In genomic region chr14:22870811-22871199, GRCh38 we compare ENCODE assay signal across 8 cellular contexts. TPM values are rescaled to one million over a fixed set of nuclear protein-coding genes. Genes with fewer than 3 reads are reported as not detected.
DNase-seq lines count a peak whose midpoint lies in the region; ATAC-seq, FAIRE-seq and TF ChIP-seq lines count a peak whose summit lies in the region.

No MANE protein-coding gene starts in this region.

- peaks cover 6% of the 10 kb centered on the region for H3K27me3 Mint-ChIP-seq in activated CD8-positive, alpha-beta T cell treated with anti-CD3 and anti-CD28 coated beads, Interleukin-2, amount 10 ng/mL, durations not matched to agents 7 days and 5 days (ENCODE audit: low read depth)

- TF ChIP-seq POLR2A in A549 (IDR thresholded peaks at IDR 0.05; ENCODE audit: low read length): no peak

- POLR2A ChIA-PET in A549 (lab: Yijun Ruan, JAX): interaction anchor here (0.7 to 3.1 kb wide), 8 partner anchors 12 to 281 kb away, joined by 3 to 12 read pairs (median 4); partner anchors contain the start of genes DAD1, OXA1L, PRMT5 and RBM23
- POLR2A ChIA-PET in activated CD8-positive, alpha-beta T cell treated with anti-CD3 and anti-CD28 coated beads, Interleukin-2, amount 10 ng/mL, durations not matched to agents 7 days and 5 days (lab: Charles Lee): interaction anchor here (0.7 to 2.8 kb wide), 15 partner anchors 11 to 339 kb away, joined by 3 to 17 read pairs (median 3); partner anchors contain the start of genes MRPL52, OXA1L, PRMT5 and RBM23

- peaks cover 24% of the 10 kb centered on the region for H3K4me1 Mint-ChIP-seq in activated CD8-positive, alpha-beta T cell treated with anti-CD3 and anti-CD28 coated beads, Interleukin-2, amount 10 ng/mL, durations not matched to agents 7 days and 5 days (ENCODE audit: low read depth)

- 3% methylated on average over 1 of the region's 1 CpG for WGBS in A549 (ENCODE audit: missing lambda C conversion rate)

- peak in 1 of 2 experiments; percentile 25; a peak in 3 of 6 replicates for ATAC-seq in A549
- peak; percentile 29 for ATAC-seq in GM19372 (IDR thresholded peaks at IDR 0.05; ENCODE audit: low read depth, unreplicated experiment)
- ATAC-seq in HG03432 (IDR thresholded peaks at IDR 0.05; ENCODE audit: unreplicated experiment): peak; percentile 41
- peak; percentile 42 for ATAC-seq in activated CD8-positive, alpha-beta T cell treated with anti-CD3 and anti-CD28 coated beads, Interleukin-2, amount 10 ng/mL, durations not matched to agents 7 days and 5 days

- H3K27ac ChIP-seq in A549 (peak overlapping the region; percentile 94 to 98), substantia nigra (ENCODE audit: low read depth, low read length, poor library complexity, severe bottlenecking) (peak overlapping the region; percentile 92)

- peaks cover 19% of the 10 kb centered on the region for H3K36me3 Mint-ChIP-seq in activated CD8-positive, alpha-beta T cell treated with anti-CD3 and anti-CD28 coated beads, Interleukin-2, amount 10 ng/mL, durations not matched to agents 7 days and 5 days (ENCODE audit: low read depth)

- DNase-seq in A549 (ENCODE audit: low read depth in 1 of 2, low spot score in 1 of 2) (no peak), substantia nigra (lab: John Stamatoyannopoulos, UW) (no peak), NK-92 (lab: John Stamatoyannopoulos, UW; ENCODE audit: unreplicated experiment) (no peak)
- no peak for DNase-seq in activated CD8-positive, alpha-beta T cell treated with anti-CD3 and anti-CD28 coated beads, Interleukin-2, amount 10 ng/mL, durations not matched to agents 7 days and 5 days
- DNase-seq in activated CD4-positive, alpha-beta T cell treated with anti-CD3 and anti-CD28 coated beads, Interleukin-2, amount 50 U/mL, for 4 hours: no peak

- H3K4me3 ChIP-seq in A549: peak overlapping the region; percentile 78
- peak overlapping the region; percentile 84 for H3K4me3 ChIP-seq in iPS-15b (ENCODE audit: low read depth, low read length)

- H3K9ac ChIP-seq in iPS-15b (ENCODE audit: low read depth, low read length): no peak overlapping the region

- peaks cover under 1% of the 10 kb centered on the region for H3K36me3 ChIP-seq in iPS-15b (ENCODE audit: control insufficient read depth, insufficient read depth, low read length)

- no peaks in the 10 kb centered on the region for H3K9me3 Mint-ChIP-seq in activated CD8-positive, alpha-beta T cell treated with anti-CD3 and anti-CD28 coated beads, Interleukin-2, amount 10 ng/mL, durations not matched to agents 7 days and 5 days (ENCODE audit: insufficient read depth)

- H3K9me3 ChIP-seq in A549 (no peaks in the 10 kb centered on the region), iPS-15b (ENCODE audit: control insufficient read depth, insufficient read depth, low read length) (no peaks in the 10 kb centered on the region)

- peak overlapping the region; percentile 81 for H3K4me2 ChIP-seq in A549

- H3K27me3 ChIP-seq in iPS-15b (ENCODE audit: control insufficient read depth, insufficient read depth, low read length): no peaks in the 10 kb centered on the region

- H3K27ac Mint-ChIP-seq in activated CD8-positive, alpha-beta T cell treated with anti-CD3 and anti-CD28 coated beads, Interleukin-2, amount 10 ng/mL, durations not matched to agents 7 days and 5 days: peak overlapping the region; percentile 97

- CTCF ChIA-PET in A549 (lab: Yijun Ruan, JAX): interaction anchor here (0.8 to 23.1 kb wide), 8 partner anchors 10 to 315 kb away, joined by 3 to 368 read pairs (median 34); partner anchors contain the start of gene REM2
- CTCF ChIA-PET in activated CD8-positive, alpha-beta T cell treated with anti-CD3 and anti-CD28 coated beads, Interleukin-2, amount 10 ng/mL, durations not matched to agents 7 days and 5 days (lab: Charles Lee): interaction anchor here (0.7 to 6.7 kb wide), 16 partner anchors 14 to 957 kb away, joined by 3 to 152 read pairs (median 6); partner anchors contain the start of genes ACIN1, C14orf119, MRPL52 and REM2

- FAIRE-seq in A549 (lab: Jason Lieb, UNC): no peak

- H3K4me1 ChIP-seq in A549 (peaks cover 21% of the 10 kb centered on the region), iPS-15b (ENCODE audit: control insufficient read depth, insufficient read depth, low read length) (peaks cover 9% of the 10 kb centered on the region)

- no peak for TF ChIP-seq CTCF in A549 (IDR thresholded peaks at IDR 0.05)

- no peak for TF ChIP-seq RAD21 in A549 (conservative IDR thresholded peaks at IDR 0.05 in 1 of 2, IDR thresholded peaks at IDR 0.05 in 1 of 2)

- peak overlapping the region; percentile 83 for H3K4me3 Mint-ChIP-seq in activated CD8-positive, alpha-beta T cell treated with anti-CD3 and anti-CD28 coated beads, Interleukin-2, amount 10 ng/mL, durations not matched to agents 7 days and 5 days

- no peak for TF ChIP-seq EP300 in A549 (IDR thresholded peaks at IDR 0.05)

TF ChIP-seq in A549, 52 proteins besides CTCF, POLR2A, EP300 and RAD21:
- TF ChIP-seq JUN (IDR thresholded peaks at IDR 0.05) (no peak), ATOH8 (CRISPR knock-in tag; IDR thresholded peaks at IDR 0.05; ENCODE audit: low read depth) (no peak), TP53 (CRISPR knock-in tag; IDR thresholded peaks at IDR 0.05) (no peak), HOXA7 (CRISPR knock-in tag; IDR thresholded peaks at IDR 0.05) (no peak), ESRRA (IDR thresholded peaks at IDR 0.05; ENCODE audit: borderline replicate concordance, low read length) (no peak)
- TF ChIP-seq, protein P1, sequence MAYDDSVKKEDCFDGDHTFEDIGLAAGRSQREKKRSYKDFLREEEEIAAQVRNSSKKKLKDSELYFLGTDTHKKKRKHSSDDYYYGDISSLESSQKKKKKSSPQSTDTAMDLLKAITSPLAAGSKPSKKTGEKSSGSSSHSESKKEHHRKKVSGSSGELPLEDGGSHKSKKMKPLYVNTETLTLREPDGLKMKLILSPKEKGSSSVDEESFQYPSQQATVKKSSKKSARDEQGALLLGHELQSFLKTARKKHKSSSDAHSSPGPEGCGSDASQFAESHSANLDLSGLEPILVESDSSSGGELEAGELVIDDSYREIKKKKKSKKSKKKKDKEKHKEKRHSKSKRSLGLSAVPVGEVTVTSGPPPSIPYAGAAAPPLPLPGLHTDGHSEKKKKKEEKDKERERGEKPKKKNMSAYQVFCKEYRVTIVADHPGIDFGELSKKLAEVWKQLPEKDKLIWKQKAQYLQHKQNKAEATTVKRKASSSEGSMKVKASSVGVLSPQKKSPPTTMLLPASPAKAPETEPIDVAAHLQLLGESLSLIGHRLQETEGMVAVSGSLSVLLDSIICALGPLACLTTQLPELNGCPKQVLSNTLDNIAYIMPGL (CRISPR knock-in tag; IDR thresholded peaks at IDR 0.05; ENCODE audit: borderline replicate concordance): no peak

RNA-seq across cellular contexts. Expression of gene LRP10, which starts 0.7 kb away (rescaled TPM):
- polyA plus RNA-seq in A549 (2011; rRNA removed) (74.3 and 99.6 TPM in 2 replicates), A549 (2017; fragmentation: RNase III; extraction: RNeasy Plus Mini Kit Qiagen cat#74134 plus additional on column Dnase treatment) (45.5 to 62.9 TPM (median 57.2 TPM) in 3 replicates)
- polyA plus RNA-seq in A549 (2012; cell fraction: cytosol; rRNA removed): 56.1 and 79.2 TPM in 2 replicates
- 93.7 and 133 TPM in 2 replicates for polyA plus RNA-seq in A549 (2012; cell fraction: nucleus; rRNA removed)
- polyA minus RNA-seq in A549 (2011; rRNA and poly(A)+ RNA removed): 129 and 185 TPM in 2 replicates
- 10 to 100 TPM; 37.1 to 40.7 TPM for total RNA-seq in activated CD8-positive, alpha-beta T cell treated with anti-CD3 and anti-CD28 coated beads, Interleukin-2, amount 10 ng/mL, durations not matched to agents 7 days and 5 days

RNA-seq across cellular contexts. Expression of gene REM2, which starts 12.2 kb away (rescaled TPM):
- polyA plus RNA-seq in A549 (2011; rRNA removed): 0.29 and 0.31 TPM in 2 replicates
- polyA plus RNA-seq in A549 (2012; cell fraction: cytosol; rRNA removed): 0.21 and 0.30 TPM in 2 replicates
- 0.96 and 1.3 TPM in 2 replicates for polyA plus RNA-seq in A549 (2012; cell fraction: nucleus; rRNA removed)
- polyA plus RNA-seq in A549 (2017; fragmentation: RNase III; extraction: RNeasy Plus Mini Kit Qiagen cat#74134 plus additional on column Dnase treatment): 0.23 to 0.46 TPM (median 0.29 TPM) in 3 replicates
- 0.39 TPM in 1 of 2 replicates, not detected in the other for polyA minus RNA-seq in A549 (2011; rRNA and poly(A)+ RNA removed)
- total RNA-seq in activated CD8-positive, alpha-beta T cell treated with anti-CD3 and anti-CD28 coated beads, Interleukin-2, amount 10 ng/mL, durations not matched to agents 7 days and 5 days: under 1 TPM; 0.21 to 0.61 TPM

RNA-seq across cellular contexts. Expression of gene MMP14, which starts 34.4 kb away (rescaled TPM):
- polyA plus RNA-seq in A549 (2011; rRNA removed): 1.9 and 2.5 TPM in 2 replicates
- 1.9 TPM in 2 replicates for polyA plus RNA-seq in A549 (2012; cell fraction: cytosol; rRNA removed)
- 13.2 and 13.8 TPM in 2 replicates for polyA plus RNA-seq in A549 (2012; cell fraction: nucleus; rRNA removed)
- 1.1 to 2.0 TPM (median 1.5 TPM) in 3 replicates for polyA plus RNA-seq in A549 (2017; fragmentation: RNase III; extraction: RNeasy Plus Mini Kit Qiagen cat#74134 plus additional on column Dnase treatment)
- 1.7 and 2.3 TPM in 2 replicates for polyA minus RNA-seq in A549 (2011; rRNA and poly(A)+ RNA removed)
- total RNA-seq in activated CD8-positive, alpha-beta T cell treated with anti-CD3 and anti-CD28 coated beads, Interleukin-2, amount 10 ng/mL, durations not matched to agents 7 days and 5 days: 1 to 10 TPM; 1.8 to 2.4 TPM

RNA-seq across cellular contexts. Expression of gene MRPL52, which starts 41.1 kb away (rescaled TPM):
- 113 and 116 TPM in 2 replicates for polyA plus RNA-seq in A549 (2011; rRNA removed)
- 97.7 and 110 TPM in 2 replicates for polyA plus RNA-seq in A549 (2012; cell fraction: cytosol; rRNA removed)
- 56.3 and 70.8 TPM in 2 replicates for polyA plus RNA-seq in A549 (2012; cell fraction: nucleus; rRNA removed)
- 172 to 173 TPM (median 172 TPM) in 3 replicates for polyA plus RNA-seq in A549 (2017; fragmentation: RNase III; extraction: RNeasy Plus Mini Kit Qiagen cat#74134 plus additional on column Dnase treatment)
- 18.3 and 23.2 TPM in 2 replicates for polyA minus RNA-seq in A549 (2011; rRNA and poly(A)+ RNA removed)
- total RNA-seq in activated CD8-positive, alpha-beta T cell treated with anti-CD3 and anti-CD28 coated beads, Interleukin-2, amount 10 ng/mL, durations not matched to agents 7 days and 5 days: 10 to 100 TPM; 93.9 to 97.3 TPM

RNA-seq across cellular contexts. Expression of gene RBM23, which starts 48.1 kb away (rescaled TPM):
- polyA plus RNA-seq in A549 (2011; rRNA removed) (68.0 and 71.7 TPM in 2 replicates), A549 (2017; fragmentation: RNase III; extraction: RNeasy Plus Mini Kit Qiagen cat#74134 plus additional on column Dnase treatment) (64.2 to 66.5 TPM (median 65.8 TPM) in 3 replicates)
- 60.6 and 65.8 TPM in 2 replicates for polyA plus RNA-seq in A549 (2012; cell fraction: cytosol; rRNA removed)
- 97.1 and 107 TPM in 2 replicates for polyA plus RNA-seq in A549 (2012; cell fraction: nucleus; rRNA removed)
- 71.4 and 82.2 TPM in 2 replicates for polyA minus RNA-seq in A549 (2011; rRNA and poly(A)+ RNA removed)
- total RNA-seq in activated CD8-positive, alpha-beta T cell treated with anti-CD3 and anti-CD28 coated beads, Interleukin-2, amount 10 ng/mL, durations not matched to agents 7 days and 5 days: 10 to 100 TPM; 77.1 to 81.2 TPM
